In genomic region chr2:21916934-21917522, GRCh38 we compare ENCODE assay signal across 19 cellular contexts.
DNase-seq lines count a peak whose midpoint lies in the region; ATAC-seq and TF ChIP-seq lines count a peak whose summit lies in the region.
"Had no signal": no experiment of that assay in that cellular context is flagged by ENCODE, and none has a peak within 500 bp of the region (broad histone marks: within the 10 kb centered on the region; RNA-seq: fewer than 3 reads in every experiment).

No MANE protein-coding gene starts in this region.

- no peak overlapping the region for H3K9ac ChIP-seq in HCT116 (ENCODE audit: low read length)
- H3K9ac ChIP-seq: parathyroid adenoma had no signal

- H2AFZ ChIP-seq in HCT116 (ENCODE audit: low read depth, low read length, poor library complexity, severe bottlenecking) = no peak overlapping the region
- H2AFZ ChIP-seq: parathyroid adenoma had no signal

- peak; percentile 10 for DNase-seq in A673 (ENCODE audit: low spot score)
- DNase-seq in HCT116 (ENCODE audit: low read depth, low spot score) = no peak
- peak; percentile 37 for DNase-seq in OCI-M1 (lab: John Stamatoyannopoulos, UW)
- DNase-seq in left kidney (ENCODE audit: low read depth, low spot score) = peak; percentile 81
- no peak for DNase-seq in erythroblast (lab: John Stamatoyannopoulos, UW)
- DNase-seq in osteocyte (ENCODE audit: extremely low spot score, unreplicated experiment) = no peak
- DNase-seq in stimulated activated CD4-positive, alpha-beta T cell treated with anti-CD3 and anti-CD28 coated beads, Interleukin-4, amount 100 ng/mL, for 1 hour = no peak
- DNase-seq in activated T-cell treated with anti-CD3 and anti-CD28 coated beads, Interleukin-2, amount 50 U/mL, for 72 hours = no peak
- DNase-seq: activated B cell treated with CpG ODN at 0.5 μM for 24 hours; activated CD4-positive, alpha-beta memory T cell treated with anti-CD3 and anti-CD28 coated beads for 36 hours; activated gamma-delta T cell; activated naive CD8-positive, alpha-beta T cell treated with anti-CD3 and anti-CD28 coated beads, Interleukin-2, amount 50 U/mL, for 24 hours; body of pancreas; effector memory CD4-positive, alpha-beta T cell; naive thymus-derived CD8-positive, alpha-beta T cell; NCI-H1436; NCI-H774 had no signal

- H3K4me3 ChIP-seq in A673 (ENCODE audit: low read depth, low read length, poor library complexity, severe bottlenecking) (no peak overlapping the region), HCT116 (replicated peaks in 1 of 2; ENCODE audit: low read depth in 1 of 2, low read length in 2 of 2) (no peak overlapping the region)
- H3K4me3 ChIP-seq: body of pancreas had no signal

- H3K79me2 ChIP-seq in HCT116 (ENCODE audit: insufficient read depth, low read length) = no peaks in the 10 kb centered on the region
- H3K79me2 ChIP-seq: parathyroid adenoma had no signal

- no peaks in the 10 kb centered on the region for H3K27me3 ChIP-seq in A673 (replicated peaks; ENCODE audit: insufficient read depth, low read depth, low read length, poor library complexity)
- H3K27me3 ChIP-seq in HCT116 (ENCODE audit: insufficient read depth, low read length) = no peaks in the 10 kb centered on the region
- H3K27me3 ChIP-seq: body of pancreas had no signal

- H3K27ac Mint-ChIP-seq in osteocyte (ENCODE audit: unreplicated experiment) = no peak overlapping the region
- no peak overlapping the region for H3K27ac Mint-ChIP-seq in activated T-cell treated with anti-CD3 and anti-CD28 coated beads, Interleukin-2, amount 50 U/mL, for 72 hours
- H3K27ac Mint-ChIP-seq: activated B cell treated with CpG ODN at 0.5 μM for 24 hours; activated CD4-positive, alpha-beta memory T cell treated with anti-CD3 and anti-CD28 coated beads for 36 hours; activated naive CD8-positive, alpha-beta T cell treated with anti-CD3 and anti-CD28 coated beads, Interleukin-2, amount 50 U/mL, for 24 hours; naive thymus-derived CD8-positive, alpha-beta T cell; type B pancreatic cell had no signal

- TF ChIP-seq CTCF in A673 (conservative IDR thresholded peaks at IDR 0.05; ENCODE audit: low read depth, low read length) (no peak), HCT116 (IDR thresholded peaks at IDR 0.05 in 2 of 3, conservative IDR thresholded peaks at IDR 0.05 in 1 of 3; ENCODE audit: borderline replicate concordance in 1 of 3, insufficient read depth in 1 of 3, low read depth in 2 of 3, low read length in 2 of 3) (no peak), osteocyte (IDR thresholded peaks at IDR 0.05) (no peak)

- no peak overlapping the region for H3K27ac ChIP-seq in A673 (ENCODE audit: low read depth, low read length, poor library complexity, severe bottlenecking)
- no peak overlapping the region for H3K27ac ChIP-seq in HCT116 (ENCODE audit: low read depth, low read length)
- H3K27ac ChIP-seq: body of pancreas, parathyroid adenoma had no signal

- no peak overlapping the region for H3K4me2 ChIP-seq in HCT116 (ENCODE audit: low read length)

- H3K4me3 Mint-ChIP-seq in osteocyte (ENCODE audit: unreplicated experiment) = no peak overlapping the region
- H3K4me3 Mint-ChIP-seq in activated T-cell treated with anti-CD3 and anti-CD28 coated beads, Interleukin-2, amount 50 U/mL, for 72 hours = no peak overlapping the region
- H3K4me3 Mint-ChIP-seq: activated B cell treated with CpG ODN at 0.5 μM for 24 hours; activated CD4-positive, alpha-beta memory T cell treated with anti-CD3 and anti-CD28 coated beads for 36 hours; activated naive CD8-positive, alpha-beta T cell treated with anti-CD3 and anti-CD28 coated beads, Interleukin-2, amount 50 U/mL, for 24 hours; naive thymus-derived CD8-positive, alpha-beta T cell; type B pancreatic cell had no signal

- no peaks in the 10 kb centered on the region for H3K27me3 Mint-ChIP-seq in osteocyte (ENCODE audit: unreplicated experiment)
- no peaks in the 10 kb centered on the region for H3K27me3 Mint-ChIP-seq in activated T-cell treated with anti-CD3 and anti-CD28 coated beads, Interleukin-2, amount 50 U/mL, for 72 hours (ENCODE audit: low read depth)
- H3K27me3 Mint-ChIP-seq: activated B cell treated with CpG ODN at 0.5 μM for 24 hours; activated CD4-positive, alpha-beta memory T cell treated with anti-CD3 and anti-CD28 coated beads for 36 hours; activated naive CD8-positive, alpha-beta T cell treated with anti-CD3 and anti-CD28 coated beads, Interleukin-2, amount 50 U/mL, for 24 hours; naive thymus-derived CD8-positive, alpha-beta T cell; type B pancreatic cell had no signal

- no peaks in the 10 kb centered on the region for H4K20me1 ChIP-seq in HCT116 (ENCODE audit: insufficient read depth)

- no peaks in the 10 kb centered on the region for H3K36me3 ChIP-seq in A673 (ENCODE audit: insufficient read depth, low read length, poor library complexity, severe bottlenecking)
- H3K36me3 ChIP-seq in HCT116 (ENCODE audit: control insufficient read depth in 1 of 2, insufficient read depth in 2 of 2, low read length in 2 of 2) = no peaks in the 10 kb centered on the region

- no peak for TF ChIP-seq RAD21 in HCT116 (IDR thresholded peaks at IDR 0.05; ENCODE audit: low read depth)

- H3K4me1 Mint-ChIP-seq in osteocyte (ENCODE audit: unreplicated experiment) = no peaks in the 10 kb centered on the region
- no peaks in the 10 kb centered on the region for H3K4me1 Mint-ChIP-seq in activated T-cell treated with anti-CD3 and anti-CD28 coated beads, Interleukin-2, amount 50 U/mL, for 72 hours (ENCODE audit: low read depth)
- H3K4me1 Mint-ChIP-seq: activated B cell treated with CpG ODN at 0.5 μM for 24 hours; activated naive CD8-positive, alpha-beta T cell treated with anti-CD3 and anti-CD28 coated beads, Interleukin-2, amount 50 U/mL, for 24 hours; naive thymus-derived CD8-positive, alpha-beta T cell had no signal

- no TSS peak for BruUV-seq in A673 (replicated peaks; lab: Mats Ljungman, UMichigan)
- no TSS peak for BruUV-seq in HCT116 (replicated peaks; lab: Mats Ljungman, UMichigan)

- no peak for TF ChIP-seq POLR2A in HCT116 (IDR thresholded peaks at IDR 0.05; ENCODE audit: borderline replicate concordance, extremely low read depth, insufficient read depth, insufficient read length)
- no peak for TF ChIP-seq POLR2A in erythroblast (IDR thresholded peaks at IDR 0.05; ENCODE audit: low read length)

- H3K9me3 Mint-ChIP-seq in osteocyte (ENCODE audit: unreplicated experiment) = peaks cover 18% of the 10 kb centered on the region
- H3K9me3 Mint-ChIP-seq in activated T-cell treated with anti-CD3 and anti-CD28 coated beads, Interleukin-2, amount 50 U/mL, for 72 hours = peaks cover 5% of the 10 kb centered on the region in 2 donors
- H3K9me3 Mint-ChIP-seq: type B pancreatic cell had no signal

- no peaks in the 10 kb centered on the region for H3K36me3 Mint-ChIP-seq in osteocyte (ENCODE audit: unreplicated experiment)
- H3K36me3 Mint-ChIP-seq in activated T-cell treated with anti-CD3 and anti-CD28 coated beads, Interleukin-2, amount 50 U/mL, for 72 hours (ENCODE audit: insufficient read depth in 2 of 2) = no peaks in the 10 kb centered on the region
- H3K36me3 Mint-ChIP-seq: activated CD4-positive, alpha-beta memory T cell treated with anti-CD3 and anti-CD28 coated beads for 36 hours; naive thymus-derived CD8-positive, alpha-beta T cell; type B pancreatic cell had no signal

- CTCF ChIA-PET in A673 (lab: Charles Lee) = no interaction called here
- CTCF ChIA-PET in HCT116 (lab: Charles Lee) = no interaction called here

- H3K4me1 ChIP-seq in A673 (ENCODE audit: insufficient read depth, low read length, poor library complexity, severe bottlenecking) = no peaks in the 10 kb centered on the region
- H3K4me1 ChIP-seq in HCT116 (ENCODE audit: control insufficient read depth in 1 of 2, insufficient read depth in 2 of 2, low read length in 2 of 2) = no peaks in the 10 kb centered on the region
- H3K4me1 ChIP-seq: body of pancreas, parathyroid adenoma had no signal

- intact Hi-C loops in A673 (cut with micrococcal nuclease; ENCODE audit: unreplicated experiment) = no loop called here
- intact Hi-C loops in HCT116 (cut with micrococcal nuclease) = no loop called here

- RAD21 ChIA-PET in HCT116 (lab: Charles Lee; ENCODE audit: low non-redundant PET in 1 of 2, low total read pairs in 2 of 2, uncharacterized antibody in 2 of 2, unreplicated experiment in 2 of 2) = no interaction called here

- POLR2A ChIA-PET in A673 (lab: Charles Lee; ENCODE audit: low non-redundant PET) (no interaction called here), HCT116 (lab: Charles Lee) (no interaction called here)

- H3K9me2 ChIP-seq in HCT116 (ENCODE audit: insufficient read depth) = no peaks in the 10 kb centered on the region

- H3K9me3 ChIP-seq in A673 (ENCODE audit: low read depth, low read length, poor library complexity, severe bottlenecking) (no peaks in the 10 kb centered on the region), HCT116 (ENCODE audit: control insufficient read depth in 1 of 2, insufficient read depth in 1 of 2, low read depth in 1 of 2, low read length in 2 of 2) (peaks cover 14 to 15% of the 10 kb centered on the region in 2 experiments; a peak in 3 of 4 replicates)
- H3K9me3 ChIP-seq: body of pancreas had no signal

- ATAC-seq in HCT116 = no peak
- no peak for ATAC-seq in activated T-cell treated with anti-CD3 and anti-CD28 coated beads, Interleukin-2, amount 50 U/mL, for 72 hours (replicated peaks in 1 of 2)
- ATAC-seq: activated naive CD8-positive, alpha-beta T cell treated with anti-CD3 and anti-CD28 coated beads, Interleukin-2, amount 50 U/mL, for 24 hours; body of pancreas; naive thymus-derived CD8-positive, alpha-beta T cell had no signal

TF ChIP-seq in HCT116, 20 proteins besides CTCF, POLR2A, EP300 and RAD21 (continues in another document):
- no peak for TF ChIP-seq CEBPB (IDR thresholded peaks at IDR 0.05; ENCODE audit: low read depth)

Comparison
In these comparisons a context has a peak if more than half of its experiments do, and no peak if none do; other contexts are left out.
1. DNase-seq: peak in A673 (single experiment), OCI-M1 (single experiment) and left kidney (single experiment); none in HCT116 (single experiment), erythroblast (0 of 2), osteocyte (single experiment), stimulated activated CD4-positive, alpha-beta T cell treated with anti-CD3 and anti-CD28 coated beads, Interleukin-4, amount 100 ng/mL, for 1 hour (single experiment) and activated T-cell treated with anti-CD3 and anti-CD28 coated beads, Interleukin-2, amount 50 U/mL, for 72 hours (0 of 2).